8 cellular contexts compared by ENCODE assay signal in genomic region chr5:158074992-158075769, GRCh38.
DNase-seq lines count a peak whose midpoint lies in the region; ATAC-seq and TF ChIP-seq lines count a peak whose summit lies in the region.

No MANE protein-coding gene starts in this region.

- H3K36me3 ChIP-seq in Panc1 (ENCODE audit: control insufficient read depth, insufficient read depth, low read length) (no peaks in the 10 kb centered on the region), gastroesophageal sphincter (no peaks in the 10 kb centered on the region)

- no peaks in the 10 kb centered on the region for H3K9me3 ChIP-seq in Panc1 (ENCODE audit: control insufficient read depth, insufficient read depth, low read depth, low read length)
- H3K9me3 ChIP-seq in gastroesophageal sphincter = no peaks in the 10 kb centered on the region

- H3K27me3 Mint-ChIP-seq in osteocyte (ENCODE audit: unreplicated experiment) = no peaks in the 10 kb centered on the region
- peaks cover 18% of the 10 kb centered on the region for H3K27me3 Mint-ChIP-seq in type B pancreatic cell

- no peaks in the 10 kb centered on the region for H3K27me3 ChIP-seq in Panc1 (ENCODE audit: control insufficient read depth, insufficient read depth, low read length)
- no peaks in the 10 kb centered on the region for H3K27me3 ChIP-seq in gastroesophageal sphincter

- no peak overlapping the region for H3K4me3 Mint-ChIP-seq in osteocyte (ENCODE audit: unreplicated experiment)
- H3K4me3 Mint-ChIP-seq in type B pancreatic cell = peak overlapping the region; percentile 48

- no peak overlapping the region for H3K4me3 ChIP-seq in Panc1 (ENCODE audit: low read depth in 2 of 2, low read length in 2 of 2)
- peak overlapping the region; percentile 33 to 35 for H3K4me3 ChIP-seq in gastroesophageal sphincter

- peaks cover 20% of the 10 kb centered on the region for H3K4me1 Mint-ChIP-seq in osteocyte (ENCODE audit: unreplicated experiment)
- peaks cover 13% of the 10 kb centered on the region for H3K4me1 Mint-ChIP-seq in type B pancreatic cell (ENCODE audit: unreplicated experiment)

- in situ Hi-C loops in ACHN (cut with HindIII; ENCODE audit: low pct_ligation_motif_present, low pct_unique_long_range_greater_than_20kb, low sequenced_read_pairs) = no loop called here
- in situ Hi-C loops in Panc1 (cut with HindIII; ENCODE audit: low pct_unique_long_range_greater_than_20kb, low sequenced_read_pairs) = no loop called here

- H3K36me3 Mint-ChIP-seq in osteocyte (ENCODE audit: unreplicated experiment) (no peaks in the 10 kb centered on the region), type B pancreatic cell (no peaks in the 10 kb centered on the region)

- TF ChIP-seq CTCF in Panc1 (IDR thresholded peaks at IDR 0.05) (peak; percentile 91), gastroesophageal sphincter (IDR thresholded peaks at IDR 0.05) (peak; percentile 66 to 84 (median 69)), osteocyte (IDR thresholded peaks at IDR 0.05) (peak; percentile 93), type B pancreatic cell (conservative IDR thresholded peaks at IDR 0.05) (peak; percentile 94)

- H3K27ac ChIP-seq in Panc1 (ENCODE audit: low read length) (no peak overlapping the region), gastroesophageal sphincter (peak overlapping the region in 3 of 4 donors; percentile 15 to 56 (median 38))

- no peak for TF ChIP-seq EP300 in gastroesophageal sphincter (IDR thresholded peaks at IDR 0.05)

- DNase-seq in ACHN = peak; percentile 44
- DNase-seq in HuH-7 (ENCODE audit: low spot score) = peak; percentile 36
- peak; percentile 15 for DNase-seq in Panc1 (ENCODE audit: low read depth, low spot score)
- DNase-seq in activated naive CD4-positive, alpha-beta T cell treated with Interleukin-2 at 50 U/mL for 16 hours = peak; percentile 40
- DNase-seq in osteocyte (ENCODE audit: extremely low spot score, unreplicated experiment) = peak; percentile 87
- peak; percentile 75 for DNase-seq in type B pancreatic cell (ENCODE audit: extremely low spot score, unreplicated experiment)

- CTCF ChIA-PET in Panc1 (lab: Charles Lee) = interaction anchor here (0.6 to 1.4 kb wide), 7 partner anchors 10 to 1032 kb away, joined by 3 to 6 read pairs (median 4); no protein-coding TSS in a partner anchor

- intact Hi-C loops in Panc1 (cut with micrococcal nuclease; ENCODE audit: unreplicated experiment) = loop anchor here (5.0 kb wide), 1 partner anchor 1037 kb away; no protein-coding TSS in a partner anchor

- H3K9me3 Mint-ChIP-seq in osteocyte (ENCODE audit: unreplicated experiment) = no peaks in the 10 kb centered on the region
- H3K9me3 Mint-ChIP-seq in type B pancreatic cell = no peaks in the 10 kb centered on the region

- no peak for TF ChIP-seq POLR2A in gastroesophageal sphincter (IDR thresholded peaks at IDR 0.05)

- peak; percentile 70 for ATAC-seq in GM18868 (IDR thresholded peaks at IDR 0.05; ENCODE audit: unreplicated experiment)
- peak; percentile 79 for ATAC-seq in Panc1
- ATAC-seq in gastroesophageal sphincter = peak; percentile 79

- H3K27ac Mint-ChIP-seq in osteocyte (ENCODE audit: unreplicated experiment) = peak overlapping the region; percentile 80
- H3K27ac Mint-ChIP-seq in type B pancreatic cell = peak overlapping the region; percentile 38

- no peaks in the 10 kb centered on the region for H3K4me1 ChIP-seq in Panc1 (ENCODE audit: control insufficient read depth, insufficient read depth, low read length)
- peaks cover 0 to 7% (median 0%) of the 10 kb centered on the region in 3 donors for H3K4me1 ChIP-seq in gastroesophageal sphincter

- no TSS peak for BruUV-seq in Panc1 (replicated peaks; lab: Mats Ljungman, UMichigan)

- WGBS in gastroesophageal sphincter (ENCODE audit: low coverage in 1 of 2), 2 donors = 5 to 9% methylated on average over 12 of the region's 12 CpGs

- POLR2A ChIA-PET in Panc1 (lab: Charles Lee) = no interaction called here

Comparison
In these comparisons a context has a peak if more than half of its experiments do, and no peak if none do; other contexts are left out.
1. DNase-seq: peak in every context shown above with its lines; median percentile 87 in osteocyte; 75 in type B pancreatic cell; 44 in ACHN; 40 in activated naive CD4-positive, alpha-beta T cell treated with Interleukin-2 at 50 U/mL for 16 hours; 36 in HuH-7; 15 in Panc1.
2. H3K4me3 ChIP-seq: peak in gastroesophageal sphincter (2 of 2); none in Panc1 (0 of 2).
3. Peak in every context shown above with its lines, with median percentiles within 50 percentile points of each other: ATAC-seq and CTCF ChIP-seq.